Comparison of ENCODE assay signal across 10 cellular contexts in genomic region chr9:77291714-77292113, GRCh38.
DNase-seq lines count a peak whose midpoint lies in the region; ATAC-seq, FAIRE-seq and TF ChIP-seq lines count a peak whose summit lies in the region.
"Had no signal": no experiment of that assay in that cellular context is flagged by ENCODE, and none has a peak within 500 bp of the region (broad histone marks: within the 10 kb centered on the region; RNA-seq: fewer than 3 reads in every experiment).

No MANE protein-coding gene starts in this region.

- H3K36me3 ChIP-seq in cardiac muscle cell, result no peaks in the 10 kb centered on the region

- no peaks in the 10 kb centered on the region for H3K27me3 ChIP-seq in cardiac muscle cell

- intact Hi-C loops in Right ventricle myocardium inferior (cut with DNase I), result no loop called here

- H3K9me3 ChIP-seq in cardiac muscle cell (ENCODE audit: low read depth), result no peaks in the 10 kb centered on the region

- H3K4me1 ChIP-seq in cardiac muscle cell (ENCODE audit: low read depth), result no peaks in the 10 kb centered on the region

- FAIRE-seq in urothelium cell line (lab: Jason Lieb, UNC), result no peak
- no peak for FAIRE-seq in GM19239 (lab: Jason Lieb, UNC)

- ATAC-seq in Right ventricle myocardium inferior, result no peak
- ATAC-seq in activated CD4-positive, CD25-positive, alpha-beta regulatory T cell treated with anti-CD3 and anti-CD28 coated beads, Interleukin-2, amount 50 U/mL, for 24 hours, result no peak

- H3K4me3 ChIP-seq in cardiac muscle cell, result no peak overlapping the region

- no peak overlapping the region for H3K27ac ChIP-seq in cardiac muscle cell

- peak; percentile 47 for TF ChIP-seq CTCF in cardiac muscle cell (IDR thresholded peaks at IDR 0.05; ENCODE audit: low read depth, low read length)

- DNase-seq in cardiac muscle cell (ENCODE audit: low read depth in 1 of 2, low spot score in 1 of 2), result peak in 1 of 2 donors; percentile 25
- DNase-seq in Right ventricle myocardium inferior (ENCODE audit: missing footprints), result no peak
- DNase-seq in OCI-M1 (lab: John Stamatoyannopoulos, UW), result peak; percentile 71
- DNase-seq in fibroblast of peridontal ligament (ENCODE audit: extremely low read depth), result peak; percentile 31
- DNase-seq in urothelium cell line (ENCODE audit: low spot score), result peak; percentile 44
- no peak for DNase-seq in GM19239 (ENCODE audit: insufficient read length, low spot score)
- no peak for DNase-seq in activated T-cell treated with anti-CD3 and anti-CD28 coated beads, Interleukin-2, amount 50 U/mL, for 1 hour
- DNase-seq: activated CD8-positive, alpha-beta memory T cell treated with anti-CD3 and anti-CD28 coated beads for 24 hours; DMS153 had no signal

Comparison
In these comparisons a context has a peak if more than half of its experiments do, and no peak if none do; other contexts are left out.
1. DNase-seq: peak in OCI-M1 (single experiment), fibroblast of peridontal ligament (single experiment) and urothelium cell line (single experiment); none in Right ventricle myocardium inferior (single experiment), GM19239 (single experiment) and activated T-cell treated with anti-CD3 and anti-CD28 coated beads, Interleukin-2, amount 50 U/mL, for 1 hour (single experiment).